Comparison of ENCODE assay signal across 22 cellular contexts in the genomic region with DNA sequence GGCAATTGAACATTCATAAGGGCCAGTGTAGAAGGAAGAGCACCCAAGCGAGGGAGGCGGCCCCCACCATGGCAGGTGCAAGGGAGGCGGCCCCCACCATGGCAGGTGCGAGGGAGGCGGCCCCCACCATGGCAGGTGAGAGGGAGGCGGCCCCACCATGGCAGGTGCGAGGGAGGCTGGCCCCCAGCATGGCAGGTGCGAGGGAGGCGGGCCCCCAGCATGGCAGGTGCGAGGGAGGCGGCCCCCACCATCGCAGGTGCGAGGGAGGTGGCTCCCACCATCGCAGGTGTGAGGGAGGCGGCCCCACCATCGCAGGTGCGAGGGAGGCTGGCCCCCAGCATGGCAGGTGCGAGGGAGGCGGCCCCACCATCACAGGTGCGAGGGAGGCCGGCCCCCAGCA.
"Had no signal": no experiment of that assay in that cellular context is flagged by ENCODE, and none has a peak within 500 bp of the region (broad histone marks: within the 10 kb centered on the region; RNA-seq: fewer than 3 reads in every experiment).

No MANE protein-coding gene starts in this region.

- H3K36me3 Mint-ChIP-seq: activated naive CD8-positive, alpha-beta T cell; mesothelial cell of epicardium; naive thymus-derived CD8-positive, alpha-beta T cell; stimulated activated memory B cell treated with anti-CD40 and anti-IgM and Interleukin-4, amounts not matched to agents 10 μg/mL and 1 μg/mL and 100 μg/mL, for 72 hours had no signal

- H3K9me3 ChIP-seq: breast epithelium, esophagus squamous epithelium, gastrocnemius medialis, neutrophil, sigmoid colon, testis, upper lobe of left lung had no signal

- H3K9me3 Mint-ChIP-seq: central memory CD8-positive, alpha-beta T cell; mesothelial cell of epicardium; naive thymus-derived CD8-positive, alpha-beta T cell; stimulated activated memory B cell treated with anti-CD40 and anti-IgM and Interleukin-4, amounts not matched to agents 10 μg/mL and 1 μg/mL and 100 μg/mL, for 72 hours had no signal

- ATAC-seq: activated CD8-positive, alpha-beta T cell treated with anti-CD3 and anti-CD28 coated beads, Interleukin-2, amount 10 ng/mL, durations not matched to agents 7 days and 5 days; gastrocnemius medialis; left colon; naive thymus-derived CD8-positive, alpha-beta T cell had no signal

- H3K4me1 Mint-ChIP-seq: central memory CD8-positive, alpha-beta T cell; naive thymus-derived CD8-positive, alpha-beta T cell; stimulated activated memory B cell treated with anti-CD40 and anti-IgM and Interleukin-4, amounts not matched to agents 10 μg/mL and 1 μg/mL and 100 μg/mL, for 72 hours had no signal

- H3K4me3 ChIP-seq: breast epithelium, dorsolateral prefrontal cortex, esophagus squamous epithelium, gastrocnemius medialis, sigmoid colon, smooth muscle cell, testis, upper lobe of left lung had no signal

- H3K4me3 Mint-ChIP-seq: activated CD8-positive, alpha-beta T cell treated with anti-CD3 and anti-CD28 coated beads, Interleukin-2, amount 10 ng/mL, durations not matched to agents 7 days and 5 days; activated naive CD8-positive, alpha-beta T cell; central memory CD8-positive, alpha-beta T cell; mesothelial cell of epicardium; naive thymus-derived CD8-positive, alpha-beta T cell; stimulated activated memory B cell treated with anti-CD40 and anti-IgM and Interleukin-4, amounts not matched to agents 10 μg/mL and 1 μg/mL and 100 μg/mL, for 72 hours had no signal

- H3K9ac ChIP-seq: parathyroid adenoma had no signal

- H3K27ac ChIP-seq: breast epithelium, dorsolateral prefrontal cortex, esophagus squamous epithelium, gastrocnemius medialis, neutrophil, parathyroid adenoma, sigmoid colon, testis, upper lobe of left lung, WERI-Rb-1 had no signal

- H3K4me1 ChIP-seq: breast epithelium, gastrocnemius medialis, parathyroid adenoma, sigmoid colon, testis, upper lobe of left lung had no signal

- H3K36me3 ChIP-seq: breast epithelium, esophagus squamous epithelium, gastrocnemius medialis, neutrophil, sigmoid colon, upper lobe of left lung, WERI-Rb-1 had no signal

- H3K27me3 ChIP-seq: breast epithelium, dorsolateral prefrontal cortex, esophagus squamous epithelium, gastrocnemius medialis, neutrophil, sigmoid colon, testis, upper lobe of left lung had no signal

- DNase-seq: activated CD4-positive, alpha-beta T cell treated with anti-CD3 and anti-CD28 coated beads, Interleukin-2, amount 50 U/mL, for 1 hour; activated CD4-positive, CD25-positive, alpha-beta regulatory T cell treated with anti-CD3 and anti-CD28 coated beads, Interleukin-2, amount 50 U/mL, for 72 hours; activated CD8-positive, alpha-beta T cell treated with anti-CD3 and anti-CD28 coated beads, Interleukin-2, amount 10 ng/mL, durations not matched to agents 7 days and 5 days; activated gamma-delta T cell treated with Interleukin-2 at 50 U/mL for 16 hours; esophagus squamous epithelium; left colon; stimulated activated CD4-positive, alpha-beta T cell treated with anti-CD3 and anti-CD28 coated beads, Interleukin-15, amount 100 ng/mL, for 24 hours; testis had no signal

- H3K27ac Mint-ChIP-seq: activated CD8-positive, alpha-beta T cell treated with anti-CD3 and anti-CD28 coated beads, Interleukin-2, amount 10 ng/mL, durations not matched to agents 7 days and 5 days; activated naive CD8-positive, alpha-beta T cell; mesothelial cell of epicardium; naive thymus-derived CD8-positive, alpha-beta T cell; stimulated activated memory B cell treated with anti-CD40 and anti-IgM and Interleukin-4, amounts not matched to agents 10 μg/mL and 1 μg/mL and 100 μg/mL, for 72 hours had no signal
